Comparison of ENCODE assay signal across 17 cellular contexts in genomic region chr11:40387240-40387980, GRCh38.
DNase-seq lines count a peak whose midpoint lies in the region; ATAC-seq, FAIRE-seq and TF ChIP-seq lines count a peak whose summit lies in the region.
"Had no signal": no experiment of that assay in that cellular context is flagged by ENCODE, and none has a peak within 500 bp of the region (broad histone marks: within the 10 kb centered on the region; RNA-seq: fewer than 3 reads in every experiment).

No MANE protein-coding gene starts in this region.

- 38% methylated on average over 2 of the region's 2 CpGs for WGBS in HepG2 (ENCODE audit: low lambda C conversion rate)

- peak; percentile 24 for DNase-seq in DMS53 (lab: John Stamatoyannopoulos, UW)
- no peak for DNase-seq in DMS53 treated with DMSO at 0.1 percent for 48 hours (lab: John Stamatoyannopoulos, UW; ENCODE audit: unreplicated experiment)
- DNase-seq in HepG2 (ENCODE audit: low spot score): peak; percentile 2
- DNase-seq in DMS79 (lab: John Stamatoyannopoulos, UW): no peak
- DNase-seq in anterior cingulate cortex (lab: John Stamatoyannopoulos, UW): no peak
- DNase-seq: Calu3; CD4-positive, alpha-beta memory T cell; GDM1 had no signal

- no peaks in the 10 kb centered on the region for H3K79me2 ChIP-seq in HepG2 (ENCODE audit: insufficient read depth, low read length)
- H3K79me2 ChIP-seq in neural cell (replicated peaks; ENCODE audit: insufficient read depth, low read length): no peaks in the 10 kb centered on the region

- H3K4me2 ChIP-seq in HepG2 (ENCODE audit: low read depth, low read length) (peak overlapping the region; percentile 15; the same call in 1 of the 2 replicates), neural cell (ENCODE audit: low read length) (peak overlapping the region; percentile 2)
- H3K4me2 ChIP-seq: BLaER1, GM23338 had no signal

- TF ChIP-seq RAD21 in HepG2 (CRISPR knock-in tag; IDR thresholded peaks at IDR 0.05) (no peak), neural cell (conservative IDR thresholded peaks at IDR 0.05) (no peak)

- H3K36me3 ChIP-seq in HepG2 (replicated peaks in 1 of 2; ENCODE audit: control insufficient read depth in 1 of 2, insufficient read depth in 2 of 2, low read length in 2 of 2): no peaks in the 10 kb centered on the region
- H3K36me3 ChIP-seq in neural cell (ENCODE audit: insufficient read depth, low read length): no peaks in the 10 kb centered on the region
- H3K36me3 ChIP-seq: BLaER1 had no signal

- TF ChIP-seq EP300 in HepG2 (IDR thresholded peaks at IDR 0.05; ENCODE audit: low read depth in 2 of 2, low read length in 2 of 2) (no peak), HepG2 (CRISPR knock-in tag; IDR thresholded peaks at IDR 0.05; ENCODE audit: borderline replicate concordance) (no peak), neural cell (conservative IDR thresholded peaks at IDR 0.05; ENCODE audit: poor library complexity, severe bottlenecking) (no peak)

- intact Hi-C loops in HepG2 (cut with micrococcal nuclease; ENCODE audit: unreplicated experiment): no loop called here

- no peak for TF ChIP-seq POLR2A in HepG2 (IDR thresholded peaks at IDR 0.05; ENCODE audit: insufficient read depth in 1 of 2, low read depth in 2 of 2, low read length in 2 of 2)

- H2AFZ ChIP-seq in HepG2 (ENCODE audit: low read length) (no peak overlapping the region), neural cell (ENCODE audit: low read depth, low read length) (no peak overlapping the region)
- H2AFZ ChIP-seq: GM23338 had no signal

- H3K9ac ChIP-seq in HepG2 (ENCODE audit: insufficient read depth, low read depth, low read length) (no peak overlapping the region), neural cell (ENCODE audit: low read length) (no peak overlapping the region)
- H3K9ac ChIP-seq: BLaER1 had no signal

- CTCF ChIA-PET in HepG2 (lab: Yijun Ruan, JAX; ENCODE audit: low intra/inter-chr PET ratio, low total read pairs): no interaction called here

- H3K27ac ChIP-seq in HepG2 (ENCODE audit: extremely low read length, insufficient read depth, low read length) (no peak overlapping the region), neural cell (ENCODE audit: low read length) (peak overlapping the region; percentile 30)
- H3K27ac ChIP-seq: 22Rv1, BLaER1 had no signal

- no peak for FAIRE-seq in HepG2 (lab: Jason Lieb, UNC)
- FAIRE-seq: GM12892, GM18507, HTR-8/SVneo had no signal

- no peaks in the 10 kb centered on the region for H3K9me2 ChIP-seq in neural cell (ENCODE audit: insufficient read depth, low read length)

- peaks cover 4% of the 10 kb centered on the region; the same call in 1 of the 2 replicates for H3K9me3 ChIP-seq in HepG2 (ENCODE audit: low read length)
- H3K9me3 ChIP-seq in neural cell (ENCODE audit: low read length): no peaks in the 10 kb centered on the region
- H3K9me3 ChIP-seq: BLaER1 had no signal

- H3K4me1 ChIP-seq in HepG2 (ENCODE audit: insufficient read depth, low read length): peaks cover 13% of the 10 kb centered on the region; the same call in 1 of the 2 replicates
- H3K4me1 ChIP-seq: BLaER1 had no signal

- in situ Hi-C loops in HepG2 (cut with HindIII; ENCODE audit: extremely low pct_ligation_motif_present, low pct_unique_long_range_greater_than_20kb): no loop called here

- no TSS peak for BruUV-seq in HepG2 (replicated peaks; lab: Mats Ljungman, UMichigan)

- H3K4me3 ChIP-seq in HepG2 (replicated peaks in 1 of 3; ENCODE audit: insufficient read depth in 1 of 3, low read depth in 2 of 3, low read length in 3 of 3) (no peak overlapping the region), neural cell (ENCODE audit: low read length) (peak overlapping the region; percentile 3)
- H3K4me3 ChIP-seq: BLaER1, GM23338 had no signal

- POLR2A ChIA-PET in HepG2 (lab: Yijun Ruan, JAX): no interaction called here

- H4K20me1 ChIP-seq in HepG2 (ENCODE audit: insufficient read depth, low read length) (no peaks in the 10 kb centered on the region), neural cell (ENCODE audit: insufficient read depth) (no peaks in the 10 kb centered on the region)
- H4K20me1 ChIP-seq: BLaER1 had no signal

- TF ChIP-seq CTCF in HepG2 (CRISPR knock-in tag; IDR thresholded peaks at IDR 0.05) (no peak), neural cell (IDR thresholded peaks at IDR 0.05; ENCODE audit: poor library complexity, severe bottlenecking) (no peak)

- ATAC-seq in HepG2 (peak; percentile 41; the same call in 1 of the 3 replicates), GM21381 (IDR thresholded peaks at IDR 0.05; ENCODE audit: unreplicated experiment) (no peak)
- ATAC-seq: GM23338, HCT116 had no signal

- H3K27me3 ChIP-seq in HepG2 (ENCODE audit: control insufficient read depth in 1 of 2, insufficient read depth in 2 of 2, low read length in 2 of 2): no peaks in the 10 kb centered on the region
- no peaks in the 10 kb centered on the region for H3K27me3 ChIP-seq in neural cell (ENCODE audit: insufficient read depth, low read depth, low read length)
- H3K27me3 ChIP-seq: BLaER1 had no signal

- peaks cover 4% of the 10 kb centered on the region for H3F3A ChIP-seq in neural cell (ENCODE audit: insufficient read depth, low read length, poor library complexity, severe bottlenecking)

TF ChIP-seq in HepG2, 621 proteins besides CTCF, POLR2A, EP300 and RAD21:
- no peak for TF ChIP-seq ZNF790 (CRISPR knock-in tag; IDR thresholded peaks at IDR 0.05; ENCODE audit: borderline replicate concordance)
- peak; percentile 29; the same call in 1 of the 2 replicates for TF ChIP-seq PAXIP1 (CRISPR knock-in tag; conservative IDR thresholded peaks at IDR 0.05)

TF ChIP-seq in neural cell, 6 proteins besides CTCF, POLR2A, EP300 and RAD21:
- TF ChIP-seq TAF1 (IDR thresholded peaks at IDR 0.05; ENCODE audit: low read depth): no peak
- peak; percentile 25 for TF ChIP-seq POLR2AphosphoS5 (IDR thresholded peaks at IDR 0.05)

Comparison
In these comparisons a context has a peak if more than half of its experiments do, and no peak if none do; other contexts are left out.
1. DNase-seq: peak in DMS53 (single experiment) and HepG2 (single experiment); none in DMS53 treated with DMSO at 0.1 percent for 48 hours (single experiment), DMS79 (single experiment) and anterior cingulate cortex (0 of 58).